ENCODE assay signal across 11 cellular contexts in the genomic region with DNA sequence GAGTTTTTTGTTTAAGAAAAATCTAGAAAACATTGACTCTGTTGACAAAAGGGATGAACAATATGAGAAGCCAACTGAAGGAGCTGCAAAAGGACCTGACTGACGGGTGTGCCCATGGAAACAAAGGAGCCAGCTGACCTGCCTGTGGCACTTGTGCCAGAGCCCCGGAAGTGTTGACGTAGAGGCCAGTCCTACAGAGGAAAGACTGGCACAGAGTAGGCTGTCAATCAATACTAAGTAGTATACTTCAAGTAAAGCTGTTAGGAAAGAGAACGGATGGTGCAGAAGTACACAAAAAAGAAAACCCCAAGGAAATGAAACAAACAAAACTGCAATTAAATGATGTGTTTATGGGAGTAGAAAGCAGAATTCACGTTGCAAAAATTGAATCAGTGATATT. TPM values are rescaled to one million over a fixed set of nuclear protein-coding genes. Genes with fewer than 3 reads are reported as not detected.
DNase-seq lines count a peak whose midpoint lies in the region; ATAC-seq lines count a peak whose summit lies in the region.
"Had no signal": no experiment of that assay in that cellular context is flagged by ENCODE, and none has a peak within 500 bp of the region (broad histone marks: within the 10 kb centered on the region; RNA-seq: fewer than 3 reads in every experiment).

No MANE protein-coding gene starts in this region.

- peaks cover 11% of the 10 kb centered on the region for H3K27me3 Mint-ChIP-seq in activated T-cell treated with anti-CD3 and anti-CD28 coated beads, Interleukin-2, amount 50 U/mL, for 4 hours (ENCODE audit: low read depth)

- H3K4me3 Mint-ChIP-seq in activated T-cell treated with anti-CD3 and anti-CD28 coated beads, Interleukin-2, amount 50 U/mL, for 4 hours: no peak overlapping the region
- H3K4me3 Mint-ChIP-seq: activated CD4-positive, alpha-beta T cell treated with anti-CD3 and anti-CD28 coated beads for 36 hours had no signal

- no peaks in the 10 kb centered on the region for H3K36me3 Mint-ChIP-seq in activated T-cell treated with anti-CD3 and anti-CD28 coated beads, Interleukin-2, amount 50 U/mL, for 4 hours (ENCODE audit: insufficient read depth)

- peaks cover 1% of the 10 kb centered on the region for H3K4me1 Mint-ChIP-seq in activated T-cell treated with anti-CD3 and anti-CD28 coated beads, Interleukin-2, amount 50 U/mL, for 4 hours (ENCODE audit: low read depth)
- H3K4me1 Mint-ChIP-seq: activated CD4-positive, alpha-beta T cell treated with anti-CD3 and anti-CD28 coated beads for 36 hours had no signal

- peak; percentile 9 for DNase-seq in A172 (ENCODE audit: low spot score)
- DNase-seq in DMS53 treated with DMSO at 0.1 percent for 48 hours (lab: John Stamatoyannopoulos, UW; ENCODE audit: unreplicated experiment): peak; percentile 85
- peak; percentile 45 for DNase-seq in NCI-H345 (lab: John Stamatoyannopoulos, UW)
- peak; percentile 38 for DNase-seq in globus pallidus (ENCODE audit: low spot score)
- no peak for DNase-seq in stimulated activated naive CD4-positive, alpha-beta T cell treated with Interleukin-2 at 50 U/mL for 16 hours (lab: John Stamatoyannopoulos, UW)
- no peak for DNase-seq in activated T-cell treated with anti-CD3 and anti-CD28 coated beads, Interleukin-2, amount 50 U/mL, for 4 hours
- no peak for DNase-seq in NCI-H1694 treated with DMSO at 0.1 percent for 48 hours (lab: John Stamatoyannopoulos, UW)
- DNase-seq: activated CD4-positive, alpha-beta T cell treated with anti-CD3 and anti-CD28 coated beads for 36 hours; left cardiac atrium; NCI-H524 treated with DMSO at 0.1 percent for 48 hours had no signal

- no peaks in the 10 kb centered on the region for H3K9me3 Mint-ChIP-seq in activated T-cell treated with anti-CD3 and anti-CD28 coated beads, Interleukin-2, amount 50 U/mL, for 4 hours

- no peak for ATAC-seq in activated T-cell treated with anti-CD3 and anti-CD28 coated beads, Interleukin-2, amount 50 U/mL, for 4 hours
- ATAC-seq in GM21367 (IDR thresholded peaks at IDR 0.05; ENCODE audit: unreplicated experiment): no peak
- ATAC-seq: activated CD4-positive, alpha-beta T cell treated with anti-CD3 and anti-CD28 coated beads for 36 hours; left cardiac atrium had no signal

RNA-seq across cellular contexts. Expression of a gene that starts 19.0 kb away (rescaled TPM):
- 53.6 and 54.6 TPM in 2 replicates for total RNA-seq in A172 (2014; rRNA removed; shearing (Covaris generic))
- total RNA-seq in activated T-cell treated with anti-CD3 and anti-CD28 coated beads, Interleukin-2, amount 50 U/mL, for 4 hours: 10 to 100 TPM; 36.0 to 40.6 (median 39.1) TPM

Comparison
In these comparisons a context has a peak if more than half of its experiments do, and no peak if none do; other contexts are left out.
1. DNase-seq: peak in A172 (single experiment), DMS53 treated with DMSO at 0.1 percent for 48 hours (single experiment), NCI-H345 (single experiment) and globus pallidus (single experiment); none in stimulated activated naive CD4-positive, alpha-beta T cell treated with Interleukin-2 at 50 U/mL for 16 hours (single experiment), activated T-cell treated with anti-CD3 and anti-CD28 coated beads, Interleukin-2, amount 50 U/mL, for 4 hours (single experiment) and NCI-H1694 treated with DMSO at 0.1 percent for 48 hours (single experiment).